23 cellular contexts compared by ENCODE assay signal in genomic region chr2:19873014-19873413, GRCh38. TPM values are rescaled to one million over a fixed set of nuclear protein-coding genes. Genes with fewer than 3 reads are reported as not detected.
"Had no signal": no experiment of that assay in that cellular context is flagged by ENCODE, and none has a peak within 500 bp of the region (broad histone marks: within the 10 kb centered on the region; RNA-seq: fewer than 3 reads in every experiment).

No MANE protein-coding gene starts in this region.

- H3K9me3 Mint-ChIP-seq: activated CD4-positive, alpha-beta T cell treated with anti-CD3 and anti-CD28 coated beads, Interleukin-2, amount 10 ng/mL, durations not matched to agents 24 days and 14 days; activated naive CD4-positive, alpha-beta T cell treated with anti-CD3 and anti-CD28 coated beads, Interleukin-2, amount 50 U/mL, for 24 hours; activated T-cell treated with anti-CD3 and anti-CD28 coated beads, Interleukin-2, amount 50 U/mL, for 24 hours; activated T-helper 1 cell treated with anti-CD3 and anti-CD28 coated beads, Interleukin-12 subunit alpha, Interleukin-12 subunit beta, Interleukin-2, Interleukin-4 antibody, amounts not matched to agents 30 ng/mL and 10 ng/mL and 1 ng/mL, durations not matched to agents 14 hours and 24 hours and 36 hours had no signal

- ATAC-seq: activated CD8-positive, alpha-beta memory T cell treated with anti-CD3 and anti-CD28 coated beads, Interleukin-2, amount 10 ng/mL, durations not matched to agents 7 days and 5 days; body of pancreas; K562 had no signal

- H3K27ac ChIP-seq: ascending aorta, body of pancreas, SK-N-MC had no signal

- H3K4me3 Mint-ChIP-seq: activated CD4-positive, alpha-beta T cell treated with anti-CD3 and anti-CD28 coated beads, Interleukin-2, amount 10 ng/mL, durations not matched to agents 24 days and 14 days; activated CD8-positive, alpha-beta memory T cell treated with anti-CD3 and anti-CD28 coated beads, Interleukin-2, amount 10 ng/mL, durations not matched to agents 7 days and 5 days; activated naive CD4-positive, alpha-beta T cell treated with anti-CD3 and anti-CD28 coated beads, Interleukin-2, amount 50 U/mL, for 24 hours; activated T-cell treated with anti-CD3 and anti-CD28 coated beads, Interleukin-2, amount 50 U/mL, for 24 hours; activated T-helper 1 cell treated with anti-CD3 and anti-CD28 coated beads, Interleukin-12 subunit alpha, Interleukin-12 subunit beta, Interleukin-2, Interleukin-4 antibody, amounts not matched to agents 30 ng/mL and 10 ng/mL and 1 ng/mL, durations not matched to agents 14 hours and 24 hours and 36 hours had no signal

- H3K9me3 ChIP-seq: ascending aorta, body of pancreas had no signal

- DNase-seq: activated CD4-positive, alpha-beta T cell treated with anti-CD3 and anti-CD28 coated beads for 1 hour; activated CD4-positive, alpha-beta T cell treated with anti-CD3 and anti-CD28 coated beads, Interleukin-2, amount 10 ng/mL, durations not matched to agents 24 days and 14 days; activated CD4-positive, alpha-beta T cell treated with anti-CD3 and anti-CD28 coated beads, Interleukin-2, amount 50 U/mL, for 48 hours; activated CD8-positive, alpha-beta memory T cell treated with anti-CD3 and anti-CD28 coated beads, Interleukin-2, amount 10 ng/mL, durations not matched to agents 7 days and 5 days; activated effector memory CD4-positive, alpha-beta T cell treated with Interleukin-2 at 50 U/mL for 16 hours; activated naive CD4-positive, alpha-beta T cell; activated T-cell treated with anti-CD3 and anti-CD28 coated beads, Interleukin-2, amount 50 U/mL, for 24 hours; Karpas-422; MM.1S; NCI-H1105; NCI-H1436; NCI-H187; NCI-H2081; NCI-H446; NCI-H524; SIG-M5; T-helper 1 cell had no signal

- H3K4me3 ChIP-seq: ascending aorta, body of pancreas, K562, SK-N-MC had no signal

- H3K4me1 ChIP-seq: ascending aorta had no signal

- H3K36me3 ChIP-seq: ascending aorta had no signal

- H3K27ac Mint-ChIP-seq: activated CD4-positive, alpha-beta T cell treated with anti-CD3 and anti-CD28 coated beads, Interleukin-2, amount 10 ng/mL, durations not matched to agents 24 days and 14 days; activated CD8-positive, alpha-beta memory T cell treated with anti-CD3 and anti-CD28 coated beads, Interleukin-2, amount 10 ng/mL, durations not matched to agents 7 days and 5 days; activated naive CD4-positive, alpha-beta T cell treated with anti-CD3 and anti-CD28 coated beads, Interleukin-2, amount 50 U/mL, for 24 hours; activated T-cell treated with anti-CD3 and anti-CD28 coated beads, Interleukin-2, amount 50 U/mL, for 24 hours; activated T-helper 1 cell treated with anti-CD3 and anti-CD28 coated beads, Interleukin-12 subunit alpha, Interleukin-12 subunit beta, Interleukin-2, Interleukin-4 antibody, amounts not matched to agents 30 ng/mL and 10 ng/mL and 1 ng/mL, durations not matched to agents 14 hours and 24 hours and 36 hours had no signal

- H3K27me3 ChIP-seq: ascending aorta, body of pancreas had no signal

- H3K27me3 Mint-ChIP-seq: activated CD4-positive, alpha-beta T cell treated with anti-CD3 and anti-CD28 coated beads, Interleukin-2, amount 10 ng/mL, durations not matched to agents 24 days and 14 days; activated CD8-positive, alpha-beta memory T cell treated with anti-CD3 and anti-CD28 coated beads, Interleukin-2, amount 10 ng/mL, durations not matched to agents 7 days and 5 days; activated naive CD4-positive, alpha-beta T cell treated with anti-CD3 and anti-CD28 coated beads, Interleukin-2, amount 50 U/mL, for 24 hours; activated T-cell treated with anti-CD3 and anti-CD28 coated beads, Interleukin-2, amount 50 U/mL, for 24 hours had no signal

RNA-seq across cellular contexts. Expression of gene TTC32, which starts 28.8 kb away (rescaled TPM):
- total RNA-seq: ascending aorta had no signal
